8 cellular contexts compared by ENCODE assay signal in the genomic region with DNA sequence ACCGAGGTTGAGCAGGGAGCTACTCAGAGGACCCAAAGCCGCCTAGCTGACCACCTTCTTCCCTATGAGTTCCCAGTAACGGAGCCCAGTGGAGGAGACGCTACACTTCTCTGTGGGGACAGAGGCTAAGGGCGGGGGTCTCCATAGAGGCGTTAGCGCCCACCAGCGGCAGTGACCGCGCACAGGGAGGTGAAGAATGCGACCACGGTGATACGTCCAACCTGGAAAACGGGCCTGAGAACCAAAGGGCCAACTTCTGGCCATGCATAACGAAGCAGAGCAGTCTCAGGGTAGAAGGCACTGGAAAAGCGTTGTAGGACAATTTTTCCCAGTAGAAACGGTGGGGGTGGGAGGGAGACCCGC. TPM values are rescaled to one million over a fixed set of nuclear protein-coding genes. Genes with fewer than 3 reads are reported as not detected.
DNase-seq lines count a peak whose midpoint lies in the region; ATAC-seq and TF ChIP-seq lines count a peak whose summit lies in the region.

No MANE protein-coding gene starts in this region.

- H4K20me1 ChIP-seq in OCI-LY3 (ENCODE audit: insufficient read depth, low read length) (peaks cover 13% of the 10 kb centered on the region), fibroblast of lung (ENCODE audit: control insufficient read depth, extremely low read depth, insufficient read depth, low read length) (no peaks in the 10 kb centered on the region)

- ATAC-seq in sciatic nerve, result no peak
- ATAC-seq in GM18868 (IDR thresholded peaks at IDR 0.05; ENCODE audit: unreplicated experiment), result no peak
- no peak for ATAC-seq in GM21576 (IDR thresholded peaks at IDR 0.05; ENCODE audit: unreplicated experiment)

- peaks cover 35% of the 10 kb centered on the region for H3K4me1 Mint-ChIP-seq in activated CD4-positive, alpha-beta T cell treated with anti-CD3 and anti-CD28 coated beads, Interleukin-2, amount 10 ng/mL, durations not matched to agents 24 days and 14 days

- DNase-seq in activated CD4-positive, alpha-beta T cell treated with anti-CD3 and anti-CD28 coated beads, Interleukin-2, amount 10 ng/mL, durations not matched to agents 24 days and 14 days, result no peak
- no peak for DNase-seq in activated CD4-positive, alpha-beta T cell treated with anti-CD3 and anti-CD28 coated beads, Interleukin-2, amount 50 U/mL, for 4 hours
- DNase-seq in fibroblast of lung (ENCODE audit: low read depth in 2 of 2) (no peak), sciatic nerve (ENCODE audit: low spot score) (peak; percentile 62), kidney glomerular epithelial cell (lab: John Stamatoyannopoulos, UW) (no peak)

- H3K79me2 ChIP-seq in OCI-LY3 (ENCODE audit: low read length) (peaks cover 45% of the 10 kb centered on the region), fibroblast of lung (ENCODE audit: control insufficient read depth, insufficient read depth, low read length) (peaks cover 31% of the 10 kb centered on the region)

- H3K9ac ChIP-seq in OCI-LY3 (ENCODE audit: low read length) (peak overlapping the region; percentile 43), fibroblast of lung (ENCODE audit: insufficient read depth, low read length) (no peak overlapping the region)

- peak overlapping the region; percentile 76 for H3K4me2 ChIP-seq in OCI-LY3 (ENCODE audit: low read length)
- H3K4me2 ChIP-seq in fibroblast of lung (ENCODE audit: extremely low read depth, insufficient read depth, low read length), result peak overlapping the region; percentile 76

- H3K36me3 Mint-ChIP-seq in activated CD4-positive, alpha-beta T cell treated with anti-CD3 and anti-CD28 coated beads, Interleukin-2, amount 10 ng/mL, durations not matched to agents 24 days and 14 days (ENCODE audit: low read depth), result peaks cover 16% of the 10 kb centered on the region

- H3K36me3 ChIP-seq in OCI-LY3 (replicated peaks; ENCODE audit: low read depth, low read length), result no peaks in the 10 kb centered on the region
- no peaks in the 10 kb centered on the region for H3K36me3 ChIP-seq in fibroblast of lung (ENCODE audit: control insufficient read depth, insufficient read depth, low read length)

- H3K4me3 ChIP-seq in OCI-LY3 (ENCODE audit: low read length) (peak overlapping the region; percentile 92), fibroblast of lung (replicated peaks in 1 of 4; ENCODE audit: control extremely low read depth in 1 of 4, insufficient read depth in 1 of 4, low read depth in 3 of 4, low read length in 4 of 4) (peak overlapping the region in 3 of 4 experiments; percentile 27 to 96 (median 58))

- no peaks in the 10 kb centered on the region for H3K9me3 Mint-ChIP-seq in activated CD4-positive, alpha-beta T cell treated with anti-CD3 and anti-CD28 coated beads, Interleukin-2, amount 10 ng/mL, durations not matched to agents 24 days and 14 days

- peaks cover 20% of the 10 kb centered on the region for H3K4me1 ChIP-seq in OCI-LY3 (ENCODE audit: low read length)
- H3K4me1 ChIP-seq in fibroblast of lung (ENCODE audit: control insufficient read depth, extremely low read depth, insufficient read depth, low read length), result peaks cover 8% of the 10 kb centered on the region

- H2AFZ ChIP-seq in OCI-LY3 (ENCODE audit: low read depth, low read length) (peak overlapping the region; percentile 95), fibroblast of lung (ENCODE audit: low read length) (peak overlapping the region; percentile 57)

- H3K27me3 Mint-ChIP-seq in activated CD4-positive, alpha-beta T cell treated with anti-CD3 and anti-CD28 coated beads, Interleukin-2, amount 10 ng/mL, durations not matched to agents 24 days and 14 days, result peaks cover 21% of the 10 kb centered on the region

- H3K4me3 Mint-ChIP-seq in activated CD4-positive, alpha-beta T cell treated with anti-CD3 and anti-CD28 coated beads, Interleukin-2, amount 10 ng/mL, durations not matched to agents 24 days and 14 days, result peak overlapping the region; percentile 96

- no peak overlapping the region for H3K27ac Mint-ChIP-seq in activated CD4-positive, alpha-beta T cell treated with anti-CD3 and anti-CD28 coated beads, Interleukin-2, amount 10 ng/mL, durations not matched to agents 24 days and 14 days

- H3K27ac ChIP-seq in OCI-LY3 (ENCODE audit: low read length) (no peak overlapping the region), fibroblast of lung (ENCODE audit: insufficient read depth, low read length) (no peak overlapping the region)

- intact Hi-C loops in activated CD4-positive, alpha-beta T cell treated with anti-CD3 and anti-CD28 coated beads, Interleukin-2, amount 10 ng/mL, durations not matched to agents 24 days and 14 days (cut with micrococcal nuclease), result loop anchor here (1.0 to 10.0 kb wide), 8 partner anchors 217 to 1015 kb away; a partner anchor contains a TSS
- intact Hi-C loops in sciatic nerve (cut with DNase I), result no loop called here

- no peaks in the 10 kb centered on the region for H3K9me3 ChIP-seq in OCI-LY3 (ENCODE audit: insufficient read depth, low read length)
- no peaks in the 10 kb centered on the region for H3K9me3 ChIP-seq in fibroblast of lung (ENCODE audit: control insufficient read depth, insufficient read depth, low read depth, low read length)

- H3K27me3 ChIP-seq in OCI-LY3 (ENCODE audit: low read depth, low read length) (peaks cover 29% of the 10 kb centered on the region), fibroblast of lung (ENCODE audit: control insufficient read depth, insufficient read depth, low read length) (no peaks in the 10 kb centered on the region)

- no peak for TF ChIP-seq CTCF in OCI-LY3 (IDR thresholded peaks at IDR 0.05; ENCODE audit: low read depth, low read length)
- no peak for TF ChIP-seq CTCF in fibroblast of lung (conservative IDR thresholded peaks at IDR 0.05 in 1 of 2, IDR thresholded peaks at IDR 0.05 in 1 of 2; ENCODE audit: low read depth in 1 of 2, low read length in 2 of 2)

RNA-seq across cellular contexts. Expression of a gene that starts 0.4 kb away (rescaled TPM):
- 44.1 and 47.4 TPM in 2 replicates for total RNA-seq in activated CD4-positive, alpha-beta T cell treated with anti-CD3 and anti-CD28 coated beads, Interleukin-2, amount 10 ng/mL, durations not matched to agents 24 days and 14 days
- total RNA-seq in fibroblast of lung (21.5 and 22.3 TPM in 2 replicates), sciatic nerve (21.2 TPM)
- polyA plus RNA-seq in fibroblast of lung, result 14.2 and 15.4 TPM in 2 replicates
- 10.5 and 10.6 TPM in 2 replicates for polyA plus RNA-seq in fibroblast of lung (2012)
- 5.4 and 10.6 TPM in 2 replicates for polyA minus RNA-seq in fibroblast of lung (ENCODE audit: low replicate concordance)
